In genomic region chr7:70919491-70920073, GRCh38 we compare ENCODE assay signal across 23 cellular contexts.
A peak's percentile ranks its signal among the peaks of the same experiment; 100 is the strongest.
DNase-seq lines count a peak whose midpoint lies in the region; ATAC-seq, FAIRE-seq and TF ChIP-seq lines count a peak whose summit lies in the region.
"Had no signal": no experiment of that assay in that cellular context is flagged by ENCODE, and none has a peak within 500 bp of the region (broad histone marks: within the 10 kb centered on the region; RNA-seq: fewer than 3 reads in every experiment).

No MANE protein-coding gene starts in this region.

- H2BK120ac ChIP-seq in H1 (replicated peaks; ENCODE audit: low read depth, low read length) (no peak overlapping the region), mesendoderm (ENCODE audit: low read depth, low read length) (no peak overlapping the region)

- CTCF ChIA-PET in H1 (lab: Charles Lee; ENCODE audit: partially characterized antibody) = no interaction called here

- in situ Hi-C loops in ACHN (cut with HindIII; ENCODE audit: low pct_ligation_motif_present, low pct_unique_long_range_greater_than_20kb, low sequenced_read_pairs) = no loop called here

- no peak overlapping the region for H3K23ac ChIP-seq in H1 (ENCODE audit: insufficient read length)
- H3K23ac ChIP-seq in mesendoderm (ENCODE audit: low read length) = no peak overlapping the region

- WGBS in H1 (ENCODE audit: extremely low coverage in 1 of 2, insufficient coverage in 1 of 2, insufficient read length in 1 of 2, insufficient replicate concordance in 2 of 2, low coverage in 1 of 2, low lambda C conversion rate in 2 of 2, missing lambda C conversion rate in 1 of 2), 2 experiments = 72% methylated on average over 4 of the region's 4 CpGs; no CpG with 5 or more reads in 1 of the 2 experiments
- WGBS in mesendoderm (ENCODE audit: extremely low coverage, insufficient coverage, low lambda C conversion rate) = no CpG with 5 or more reads among the region's 4 CpGs
- WGBS in testis, 2 donors = 55 to 73% methylated on average over 4 of the region's 4 CpGs

- H3K18ac ChIP-seq in H1 (ENCODE audit: extremely low read depth, low read length) (peak overlapping the region; percentile 48; the same call in 1 of the 2 replicates), mesendoderm (ENCODE audit: low read length) (peak overlapping the region; percentile 8)

- no peak for TF ChIP-seq EP300 in H1 (IDR thresholded peaks at IDR 0.05; ENCODE audit: borderline replicate concordance in 1 of 2, low read depth in 2 of 2, low read length in 2 of 2)

- POLR2A ChIA-PET in H1 (lab: Charles Lee; ENCODE audit: partially characterized antibody) = interaction anchor here (0.8 kb wide), 1 partner anchor 36 kb away, joined by 3 read pairs; no protein-coding TSS in a partner anchor

- no peak for FAIRE-seq in H1 (lab: Jason Lieb, UNC)
- FAIRE-seq: G401.6, GM12892 had no signal

- intact Hi-C loops in testis (cut with DNase I; ENCODE audit: low total_unique reads) = no loop called here

- peaks cover 1% of the 10 kb centered on the region; the same call in 1 of the 2 replicates for H3K23me2 ChIP-seq in H1 (ENCODE audit: low read depth, low read length)

- TF ChIP-seq CTCF in H1 (IDR thresholded peaks at IDR 0.05; ENCODE audit: control extremely low read depth in 1 of 3, insufficient read depth in 1 of 3, low read depth in 1 of 3, low read length in 3 of 3) = no peak
- no peak for TF ChIP-seq CTCF in testis (IDR thresholded peaks at IDR 0.05)

- H3K79me1 ChIP-seq in H1 (ENCODE audit: low read depth, low read length) (no peaks in the 10 kb centered on the region), mesendoderm (ENCODE audit: low read length) (no peaks in the 10 kb centered on the region)

- H3K79me2 ChIP-seq in H1 (ENCODE audit: control insufficient read depth in 1 of 2, insufficient read depth in 2 of 2, low read length in 2 of 2) = no peaks in the 10 kb centered on the region
- no peaks in the 10 kb centered on the region for H3K79me2 ChIP-seq in mesendoderm (ENCODE audit: control insufficient read depth, insufficient read depth, low read length)

- no peak overlapping the region for H4K5ac ChIP-seq in H1 (ENCODE audit: insufficient read length, low read depth, low read length)
- H4K5ac ChIP-seq in mesendoderm (ENCODE audit: low read length) = no peak overlapping the region

- no peaks in the 10 kb centered on the region for H4K20me1 ChIP-seq in H1 (replicated peaks in 1 of 2; ENCODE audit: control insufficient read depth in 1 of 2, insufficient read depth in 2 of 2, low read length in 2 of 2)

- H3K4me3 ChIP-seq in H1 (ENCODE audit: extremely low read depth in 1 of 4, insufficient read depth in 2 of 4, low read depth in 3 of 4, low read length in 4 of 4) = no peak overlapping the region
- H3K4me3 ChIP-seq in mesendoderm (ENCODE audit: low read length) = no peak overlapping the region
- H3K4me3 ChIP-seq in testis = no peak overlapping the region
- H3K4me3 ChIP-seq: GM23248, MG63, Peyer's patch, SJCRH30 had no signal

- 0 out of 2 replicates have a peak overlapping the region, but pooled peaks have one; percentile 25 for H2BK15ac ChIP-seq in H1 (ENCODE audit: low read length)
- H2BK15ac ChIP-seq in mesendoderm (replicated peaks; ENCODE audit: low read depth) = no peak overlapping the region

- H3K4me1 ChIP-seq in H1 (replicated peaks in 1 of 4; ENCODE audit: control insufficient read depth in 3 of 4, insufficient read depth in 4 of 4, low read length in 3 of 4) (peaks cover 0 to 5% (median 2%) of the 10 kb centered on the region in 4 experiments; a peak in 3 of 7 replicates), mesendoderm (ENCODE audit: control insufficient read depth, low read depth, low read length) (peaks cover 2% of the 10 kb centered on the region), testis (peaks cover 5% of the 10 kb centered on the region)
- H3K4me1 ChIP-seq: Peyer's patch, SJCRH30 had no signal

- peak overlapping the region; percentile 47 for H2AFZ ChIP-seq in H1 (ENCODE audit: low read length)
- H2AFZ ChIP-seq: GM23248 had no signal

- TF ChIP-seq POLR2A in H1 (IDR thresholded peaks at IDR 0.05; ENCODE audit: control extremely low read depth in 1 of 2, low read depth in 2 of 2, low read length in 2 of 2) (no peak), testis (IDR thresholded peaks at IDR 0.05) (no peak)

- no peak overlapping the region for H4K91ac ChIP-seq in H1 (replicated peaks; ENCODE audit: insufficient read length, low read length)

- DNase-seq in MV-4-11 (lab: John Stamatoyannopoulos, UW) (peak; percentile 38), H1 (ENCODE audit: low read depth in 1 of 2, low spot score in 2 of 2) (no peak), mesendoderm (peak; percentile 82), NCI-H774 (lab: John Stamatoyannopoulos, UW) (no peak), ACHN (no peak), testis (no peak)
- DNase-seq: C1 segment of cervical spinal cord; CD8-positive, alpha-beta T cell; DMS153; GM23248; HCEC 1CT; MG63; NCI-H1092; NCI-H1436; NCI-H187 treated with DMSO at 0.1 percent for 48 hours; NCI-H2107; NCI-H510A; NK-92 treated with Interleukin-12 subunit alpha and Interleukin-12 subunit beta, amount 100 ng/mL, for 24 hours; Peyer's patch; SJCRH30 had no signal

- no peak overlapping the region for H3K27ac ChIP-seq in H1 (ENCODE audit: low read depth, low read length)
- H3K27ac ChIP-seq in mesendoderm (ENCODE audit: low read depth, low read length) = peak overlapping the region; percentile 59
- no peak overlapping the region for H3K27ac ChIP-seq in testis
- H3K27ac ChIP-seq: GM23248, Peyer's patch, SJCRH30 had no signal

- H2BK20ac ChIP-seq in H1 (ENCODE audit: low read length) = 0 out of 2 replicates have a peak overlapping the region, but pooled peaks have one; percentile 15

- H2AK5ac ChIP-seq in H1 (ENCODE audit: low read depth, low read length) (peak overlapping the region; percentile 75; the same call in 1 of the 2 replicates), mesendoderm (ENCODE audit: low read length) (no peak overlapping the region)

- H2BK12ac ChIP-seq in H1 (ENCODE audit: low read depth, low read length) = peak overlapping the region; percentile 50; the same call in 1 of the 2 replicates

- no peaks in the 10 kb centered on the region for H3K9me3 ChIP-seq in H1 (ENCODE audit: insufficient read depth in 2 of 2, low read depth in 1 of 2, low read length in 1 of 2)
- H3K9me3 ChIP-seq in testis = no peaks in the 10 kb centered on the region
- H3K9me3 ChIP-seq: MG63, Peyer's patch, SJCRH30 had no signal

- H2BK5ac ChIP-seq in H1 (ENCODE audit: low read depth, low read length) = no peak overlapping the region; the same call in 1 of the 2 replicates
- no peak overlapping the region for H2BK5ac ChIP-seq in mesendoderm (ENCODE audit: low read length)

- ATAC-seq in HG03521 (IDR thresholded peaks at IDR 0.05; ENCODE audit: unreplicated experiment) = no peak
- ATAC-seq: CD8-positive, alpha-beta T cell had no signal

- no peak overlapping the region for H3K14ac ChIP-seq in H1 (ENCODE audit: insufficient read length)

- no peak for TF ChIP-seq RAD21 in H1 (IDR thresholded peaks at IDR 0.05 in 1 of 2, conservative IDR thresholded peaks at IDR 0.05 in 1 of 2; ENCODE audit: low read depth in 2 of 2, low read length in 2 of 2)

- H3K36me3 ChIP-seq in H1 (ENCODE audit: control insufficient read depth in 2 of 4, insufficient read depth in 4 of 4, low read length in 3 of 4) (no peaks in the 10 kb centered on the region), mesendoderm (ENCODE audit: control insufficient read depth, insufficient read depth, low read length) (no peaks in the 10 kb centered on the region), testis (ENCODE audit: low read depth, missing control alignments) (no peaks in the 10 kb centered on the region)
- H3K36me3 ChIP-seq: MG63, Peyer's patch, SJCRH30 had no signal

- H4K8ac ChIP-seq in H1 (ENCODE audit: extremely low read depth, insufficient read depth, low read length) (no peak overlapping the region), mesendoderm (ENCODE audit: low read depth, low read length) (no peak overlapping the region)

- H3K4me2 ChIP-seq in H1 (ENCODE audit: insufficient read depth in 1 of 2, low read depth in 2 of 2, low read length in 2 of 2) (no peak overlapping the region), mesendoderm (ENCODE audit: low read length) (no peak overlapping the region)

- no peak overlapping the region for H3K56ac ChIP-seq in H1 (replicated peaks; ENCODE audit: insufficient read length, low read depth, low read length)
- H3K56ac ChIP-seq in mesendoderm (ENCODE audit: low read length) = peak overlapping the region; percentile 73

- H3K4ac ChIP-seq in H1 (replicated peaks; ENCODE audit: insufficient read length, low read depth, low read length) (no peak overlapping the region), mesendoderm (ENCODE audit: low read depth, low read length) (no peak overlapping the region)

- no peak overlapping the region for H3K9ac ChIP-seq in H1 (replicated peaks in 1 of 4; ENCODE audit: extremely low read depth in 1 of 4, low read depth in 3 of 4, low read length in 3 of 4)
- no peak overlapping the region for H3K9ac ChIP-seq in mesendoderm (ENCODE audit: low read length)
- H3K9ac ChIP-seq: GM23248 had no signal

- H3K27me3 ChIP-seq in H1 (replicated peaks in 1 of 4; ENCODE audit: control insufficient read depth in 3 of 4, extremely low read depth in 1 of 4, insufficient read depth in 3 of 4, low read length in 3 of 4) (no peaks in the 10 kb centered on the region), mesendoderm (ENCODE audit: insufficient read depth, low read length, poor library complexity) (no peaks in the 10 kb centered on the region), testis (no peaks in the 10 kb centered on the region)
- H3K27me3 ChIP-seq: MG63, Peyer's patch, SJCRH30 had no signal

TF ChIP-seq in H1, 55 proteins besides CTCF, POLR2A, EP300 and RAD21:
- TF ChIP-seq CBX5 (IDR thresholded peaks at IDR 0.05; ENCODE audit: low read depth, low read length) = no peak
- TF ChIP-seq TBP (IDR thresholded peaks at IDR 0.05; ENCODE audit: low read depth, low read length) = no peak
- TF ChIP-seq ZNF274 (IDR thresholded peaks at IDR 0.05; ENCODE audit: borderline replicate concordance, extremely low read depth, low read length) = no peak

Comparison
In these comparisons a context has a peak if more than half of its experiments do, and no peak if none do; other contexts are left out.
1. DNase-seq: peak in MV-4-11 (single experiment) and mesendoderm (single experiment); none in H1 (0 of 2), NCI-H774 (single experiment), ACHN (single experiment) and testis (single experiment).